Comparison of ENCODE assay signal across 22 cellular contexts in genomic region chr7:5088906-5089305, GRCh38.
"Had no signal": no experiment of that assay in that cellular context is flagged by ENCODE, and none has a peak within 500 bp of the region (broad histone marks: within the 10 kb centered on the region; RNA-seq: fewer than 3 reads in every experiment).

No MANE protein-coding gene starts in this region.

- H3K4me2 ChIP-seq: smooth muscle cell had no signal

- H3K27ac ChIP-seq: foreskin keratinocyte, sigmoid colon, stomach, suprapubic skin, tibial nerve, WERI-Rb-1 had no signal

- H3K36me3 ChIP-seq: sigmoid colon, stomach, suprapubic skin, tibial nerve, WERI-Rb-1 had no signal

- H3K4me3 ChIP-seq: sigmoid colon, smooth muscle cell, stomach, suprapubic skin, tibial nerve had no signal

- H3K4me1 ChIP-seq: foreskin keratinocyte had no signal

- H3K27me3 ChIP-seq: foreskin keratinocyte had no signal

- ATAC-seq: activated CD8-positive, alpha-beta T cell treated with anti-CD3 and anti-CD28 coated beads, Interleukin-2, amount 10 ng/mL, durations not matched to agents 7 days and 5 days; activated naive CD8-positive, alpha-beta T cell treated with anti-CD3 and anti-CD28 coated beads, Interleukin-2, amount 50 U/mL, for 24 hours; stimulated activated memory B cell treated with anti-CD40 and anti-IgM and Interleukin-4, amounts not matched to agents 10 μg/mL and 1 μg/mL and 100 μg/mL, for 72 hours had no signal

- DNase-seq: activated CD4-positive, alpha-beta T cell treated with anti-CD3 and anti-CD28 coated beads for 1 hour; activated CD4-positive, alpha-beta T cell treated with anti-CD3 and anti-CD28 coated beads, Interleukin-2, amount 50 U/mL, for 1 hour; activated CD8-positive, alpha-beta T cell treated with anti-CD3 and anti-CD28 coated beads, Interleukin-2, amount 10 ng/mL, durations not matched to agents 7 days and 5 days; activated gamma-delta T cell; activated naive CD4-positive, alpha-beta T cell treated with anti-CD3 and anti-CD28 coated beads, Interleukin-2, amount 50 U/mL, for 16 hours; activated naive CD8-positive, alpha-beta T cell treated with anti-CD3 and anti-CD28 coated beads, Interleukin-2, amount 50 U/mL, for 24 hours; effector CD4-positive, alpha-beta T cell; erythroblast; immature natural killer cell; mesenchymal stem cell; naive B cell; occipital lobe; sigmoid colon; stimulated activated CD4-positive, alpha-beta T cell treated with anti-CD3 and anti-CD28 coated beads, Interleukin-15, amount 100 ng/mL, for 24 hours; stomach; T-helper 2 cell; WERI-Rb-1 had no signal
